In the genomic region with DNA sequence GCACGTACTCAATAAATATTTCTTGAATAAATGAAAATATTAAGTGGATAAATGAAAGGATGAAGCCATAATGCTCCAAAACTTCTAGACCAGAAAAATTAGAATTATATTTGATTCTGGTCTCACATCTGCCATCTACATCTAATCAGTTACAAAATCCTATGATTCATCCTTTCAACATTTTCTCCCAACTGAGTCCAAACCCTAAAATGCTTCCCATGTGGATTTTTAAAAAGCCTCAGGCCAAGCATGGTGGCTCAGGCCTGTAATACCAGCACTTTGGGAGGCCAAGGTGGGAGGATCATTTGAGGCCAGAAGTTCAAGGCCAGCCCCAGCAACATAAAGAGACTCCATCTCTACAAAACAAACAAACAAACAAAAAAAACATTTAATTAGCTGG, we compare ENCODE assay signal across 27 cellular contexts.
"Had no signal": no experiment of that assay in that cellular context is flagged by ENCODE, and none has a peak within 500 bp of the region (broad histone marks: within the 10 kb centered on the region; RNA-seq: fewer than 3 reads in every experiment).

No MANE protein-coding gene starts in this region.

- DNase-seq: dorsolateral prefrontal cortex; effector CD4-positive, alpha-beta T cell; endodermal cell; foreskin keratinocyte; heart left ventricle; hippocampal formation; islet precursor cell; left ventricle myocardium superior; lower lobe of right lung; naive thymus-derived CD8-positive, alpha-beta T cell; nephron progenitor cell; nucleus accumbens; stimulated activated CD4-positive, alpha-beta T cell treated with anti-CD3 and anti-CD28 coated beads, Interleukin-12 subunit alpha, Interleukin-12 subunit beta, amount 100 ng/mL, for 4 hours; stimulated activated CD4-positive, alpha-beta T cell treated with anti-CD3 and anti-CD28 coated beads, Interleukin-1b, Interleukin-23, amount 100 ng/mL, for 48 hours; stimulated activated CD4-positive, alpha-beta T cell treated with anti-CD3 and anti-CD28 coated beads, Interleukin-4, amount 100 ng/mL, for 1 hour; stimulated activated CD8-positive, alpha-beta memory T cell treated with anti-CD3 and anti-CD28 coated beads, Interleukin-4, amount 100 ng/mL, for 48 hours; stimulated activated naive CD4-positive, alpha-beta T cell; stimulated activated naive CD8-positive, alpha-beta T cell treated with anti-CD3 and anti-CD28 coated beads, Interleukin-15, amount 100 ng/mL, for 72 hours; transverse colon had no signal

- H3K27me3 ChIP-seq: foreskin keratinocyte, gastroesophageal sphincter, right atrium auricular region, suprapubic skin, transverse colon, vagina had no signal

- H3K4me3 ChIP-seq: dorsolateral prefrontal cortex, gastroesophageal sphincter, heart left ventricle, lower lobe of right lung, prostate gland, right atrium auricular region, smooth muscle cell, suprapubic skin, transverse colon, vagina had no signal

- H3K4me1 Mint-ChIP-seq: naive thymus-derived CD8-positive, alpha-beta T cell; stimulated activated naive CD8-positive, alpha-beta T cell treated with anti-CD3 and anti-CD28 coated beads, Interleukin-15, amount 100 ng/mL, for 72 hours had no signal

- H3K36me3 ChIP-seq: gastroesophageal sphincter, heart left ventricle, lower lobe of right lung, prostate gland, right atrium auricular region, suprapubic skin, transverse colon, vagina had no signal

- H3K4me3 Mint-ChIP-seq: endodermal cell; naive thymus-derived CD8-positive, alpha-beta T cell; nephron progenitor cell; stimulated activated naive CD8-positive, alpha-beta T cell treated with anti-CD3 and anti-CD28 coated beads, Interleukin-15, amount 100 ng/mL, for 72 hours had no signal

- H3K9me3 Mint-ChIP-seq: endodermal cell; nephron progenitor cell; stimulated activated naive CD8-positive, alpha-beta T cell treated with anti-CD3 and anti-CD28 coated beads, Interleukin-15, amount 100 ng/mL, for 72 hours had no signal

- ATAC-seq: esophagus mucosa; foreskin keratinocyte; gastroesophageal sphincter; heart left ventricle; left ventricle myocardium superior; lower lobe of right lung; naive thymus-derived CD8-positive, alpha-beta T cell; sciatic nerve; stimulated activated naive CD8-positive, alpha-beta T cell treated with anti-CD3 and anti-CD28 coated beads, Interleukin-15, amount 100 ng/mL, for 72 hours had no signal

- H3K36me3 Mint-ChIP-seq: naive thymus-derived CD8-positive, alpha-beta T cell had no signal

- H3K27ac Mint-ChIP-seq: endodermal cell; naive thymus-derived CD8-positive, alpha-beta T cell; nephron progenitor cell; stimulated activated naive CD8-positive, alpha-beta T cell treated with anti-CD3 and anti-CD28 coated beads, Interleukin-15, amount 100 ng/mL, for 72 hours had no signal
